8 cellular contexts compared by ENCODE assay signal in genomic region chrX:47311857-47312774, GRCh38. TPM values are rescaled to one million over a fixed set of nuclear protein-coding genes. Genes with fewer than 3 reads are reported as not detected.
DNase-seq lines count a peak whose midpoint lies in the region; ATAC-seq, FAIRE-seq and TF ChIP-seq lines count a peak whose summit lies in the region.

No MANE protein-coding gene starts in this region.

- peak; percentile 68 for DNase-seq in AG08395 (ENCODE audit: low spot score)
- peak; percentile 4 for DNase-seq in GM19239 (ENCODE audit: insufficient read length, low spot score)
- DNase-seq in OCI-M1 (lab: John Stamatoyannopoulos, UW): peak; percentile 73
- DNase-seq in activated effector memory CD4-positive, alpha-beta T cell treated with anti-CD3 and anti-CD28 coated beads, Interleukin-2, amount 50 U/mL, for 16 hours: peak; percentile 76
- no peak for DNase-seq in left ventricle myocardium inferior
- peak; percentile 20 for DNase-seq in smooth muscle cell of the brain vasculature (ENCODE audit: low read depth, low spot score)
- no peak for DNase-seq in DMS153 treated with DMSO at 0.1 percent for 48 hours (lab: John Stamatoyannopoulos, UW; ENCODE audit: unreplicated experiment)

- no peak for ATAC-seq in GM18868 (IDR thresholded peaks at IDR 0.05; ENCODE audit: unreplicated experiment)

- no peaks in the 10 kb centered on the region for H3K4me1 ChIP-seq in left ventricle myocardium inferior

- no peak overlapping the region for H3K4me3 ChIP-seq in left ventricle myocardium inferior

- no peaks in the 10 kb centered on the region for H3K9me3 ChIP-seq in left ventricle myocardium inferior (replicated peaks)

- no peak for FAIRE-seq in GM19239 (lab: Jason Lieb, UNC)

- no peaks in the 10 kb centered on the region for H3K36me3 ChIP-seq in left ventricle myocardium inferior

- no peaks in the 10 kb centered on the region for H3K27me3 ChIP-seq in left ventricle myocardium inferior (ENCODE audit: low read depth)

- H3K27ac ChIP-seq in left ventricle myocardium inferior (replicated peaks): no peak overlapping the region

- intact Hi-C loops in left ventricle myocardium inferior (cut with micrococcal nuclease): no loop called here

- peak; percentile 34 for TF ChIP-seq CTCF in left ventricle myocardium inferior (IDR thresholded peaks at IDR 0.05; ENCODE audit: borderline replicate concordance)

RNA-seq across cellular contexts. Expression of gene ZNF157, which starts 58.3 kb away (rescaled TPM):
- total RNA-seq in left ventricle myocardium inferior: not detected

Comparison
In these comparisons a context has a peak if more than half of its experiments do, and no peak if none do; other contexts are left out.
1. DNase-seq: peak in AG08395 (single experiment), GM19239 (single experiment), OCI-M1 (single experiment), activated effector memory CD4-positive, alpha-beta T cell treated with anti-CD3 and anti-CD28 coated beads, Interleukin-2, amount 50 U/mL, for 16 hours (single experiment) and smooth muscle cell of the brain vasculature (single experiment); none in left ventricle myocardium inferior (single experiment) and DMS153 treated with DMSO at 0.1 percent for 48 hours (single experiment).